In the genomic region with DNA sequence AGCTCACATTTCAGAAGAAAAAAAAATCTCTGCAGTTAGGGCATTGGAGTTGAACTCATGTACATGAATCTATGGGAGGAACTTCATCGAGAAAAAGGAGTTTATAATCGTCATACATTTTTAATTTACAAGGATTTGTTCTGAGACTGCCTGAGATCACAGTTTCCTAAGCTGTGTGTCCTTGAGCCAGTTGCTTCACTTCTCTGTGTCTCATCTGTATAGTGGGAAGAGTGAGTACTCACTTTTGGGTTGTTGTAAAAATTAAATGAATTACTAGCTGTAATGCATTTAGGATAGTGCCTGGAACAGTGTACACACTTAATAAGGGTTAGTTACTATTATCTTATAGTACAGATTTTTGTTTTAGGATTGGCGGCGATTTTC, we compare ENCODE assay signal across 20 cellular contexts. TPM values are rescaled to one million over a fixed set of nuclear protein-coding genes. Genes with fewer than 3 reads are reported as not detected.
DNase-seq lines count a peak whose midpoint lies in the region; ATAC-seq and TF ChIP-seq lines count a peak whose summit lies in the region.
"Had no signal": no experiment of that assay in that cellular context is flagged by ENCODE, and none has a peak within 500 bp of the region (broad histone marks: within the 10 kb centered on the region; RNA-seq: fewer than 3 reads in every experiment).

No MANE protein-coding gene starts in this region.

- H2AK5ac ChIP-seq in IMR-90 (ENCODE audit: low read depth, low read length): no peak overlapping the region

- H3K27me3 ChIP-seq in IMR-90 (ENCODE audit: control insufficient read depth, insufficient read depth, low read length): no peaks in the 10 kb centered on the region
- H3K27me3 ChIP-seq in adipocyte (replicated peaks; ENCODE audit: control insufficient read depth, insufficient read depth, low read length): no peaks in the 10 kb centered on the region
- no peaks in the 10 kb centered on the region for H3K27me3 ChIP-seq in smooth muscle cell (ENCODE audit: low read depth)
- peaks cover 16% of the 10 kb centered on the region for H3K27me3 ChIP-seq in upper lobe of right lung

- H3K4me3 ChIP-seq in IMR-90 (ENCODE audit: insufficient read depth, low read depth, low read length): no peak overlapping the region
- no peak overlapping the region for H3K4me3 ChIP-seq in adipocyte (ENCODE audit: low read length)
- H3K4me3 ChIP-seq in smooth muscle cell: no peak overlapping the region
- no peak overlapping the region for H3K4me3 ChIP-seq in upper lobe of right lung
- H3K4me3 ChIP-seq: GM23338 had no signal

- no peak overlapping the region for H2BK15ac ChIP-seq in IMR-90 (ENCODE audit: low read depth, low read length)

- no peak overlapping the region for H3K56ac ChIP-seq in IMR-90 (ENCODE audit: extremely low read depth, insufficient read depth, low read length)

- H3K4me1 Mint-ChIP-seq in mesothelial cell of epicardium: peaks cover 12% of the 10 kb centered on the region
- no peaks in the 10 kb centered on the region for H3K4me1 Mint-ChIP-seq in stimulated activated naive B cell treated with anti-CD40 and anti-IgM and Interleukin-4, amounts not matched to agents 10 μg/mL and 1 μg/mL and 100 μg/mL, for 72 hours
- H3K4me1 Mint-ChIP-seq: CD4-positive, alpha-beta memory T cell; GM23338 had no signal

- no peaks in the 10 kb centered on the region for H3F3A ChIP-seq in smooth muscle cell (ENCODE audit: low read depth)

- 0 out of 2 replicates have a peak, but pooled peaks cover 4% of the 10 kb centered on the region for H3K9me1 ChIP-seq in IMR-90 (ENCODE audit: insufficient read depth, low read length)

- no peak overlapping the region for H3K27ac ChIP-seq in IMR-90 (ENCODE audit: insufficient read depth, low read length)
- H3K27ac ChIP-seq in smooth muscle cell (ENCODE audit: low read depth): no peak overlapping the region
- H3K27ac ChIP-seq in upper lobe of right lung: no peak overlapping the region

- H3K4me2 ChIP-seq in IMR-90 (ENCODE audit: low read depth, low read length) (no peak overlapping the region), smooth muscle cell (peak overlapping the region; percentile 21)
- H3K4me2 ChIP-seq: GM23338 had no signal

- ATAC-seq in IMR-90 (ENCODE audit: low read depth) (no peak), upper lobe of right lung (no peak)
- no peak for ATAC-seq in stimulated activated naive B cell treated with anti-CD40 and anti-IgM and Interleukin-4, amounts not matched to agents 10 μg/mL and 1 μg/mL and 100 μg/mL, for 72 hours (replicated peaks)
- ATAC-seq: GM23338, HCT116 had no signal

- TF ChIP-seq POLR2A in IMR-90 (IDR thresholded peaks at IDR 0.05; ENCODE audit: low read depth, low read length): no peak

- dilution Hi-C loops in IMR-90 (cut with HindIII; ENCODE audit: low sequenced_read_pairs, unreplicated experiment): no loop called here

- no peaks in the 10 kb centered on the region for H3K27me3 Mint-ChIP-seq in mesothelial cell of epicardium (ENCODE audit: low read depth)
- peaks cover 17 to 20% of the 10 kb centered on the region in 2 donors for H3K27me3 Mint-ChIP-seq in stimulated activated naive B cell treated with anti-CD40 and anti-IgM and Interleukin-4, amounts not matched to agents 10 μg/mL and 1 μg/mL and 100 μg/mL, for 72 hours

- no peak overlapping the region for H2AFZ ChIP-seq in IMR-90 (replicated peaks; ENCODE audit: low read length, poor library complexity)
- H2AFZ ChIP-seq in smooth muscle cell (ENCODE audit: low read depth): no peak overlapping the region

- no peak overlapping the region for H2BK120ac ChIP-seq in IMR-90 (ENCODE audit: low read depth, low read length)

- in situ Hi-C loops in IMR-90 (cut with MboI; ENCODE audit: low sequenced_read_pairs): no loop called here

- DNase-seq in IMR-90 (peak; percentile 17), adipocyte (ENCODE audit: low read depth) (no peak), mesothelial cell of epicardium (ENCODE audit: low spot score in 2 of 2, unreplicated experiment in 2 of 2) (no peak), smooth muscle cell (lab: John Stamatoyannopoulos, UW; ENCODE audit: unreplicated experiment) (no peak), upper lobe of right lung (no peak), NCI-H1092 (lab: John Stamatoyannopoulos, UW) (no peak), foreskin melanocyte (no peak)
- no peak for DNase-seq in stimulated activated naive B cell treated with anti-CD40 and anti-IgM and Interleukin-4, amounts not matched to agents 10 μg/mL and 1 μg/mL and 100 μg/mL, for 72 hours
- DNase-seq: Calu3; CD4-positive, alpha-beta memory T cell; COR-L47; DMS53; DMS79 treated with DMSO at 0.1 percent for 48 hours; GF-D8; H9; HFFc6 had no signal

- no peak overlapping the region for H3K14ac ChIP-seq in IMR-90 (replicated peaks; ENCODE audit: low read depth, low read length)

- TF ChIP-seq RAD21 in IMR-90 (IDR thresholded peaks at IDR 0.05; ENCODE audit: low read length): no peak

- H3K23ac ChIP-seq in IMR-90 (ENCODE audit: low read depth, low read length): no peak overlapping the region

- POLR2A ChIA-PET in IMR-90 (lab: Charles Lee; ENCODE audit: unreplicated experiment): no interaction called here

- H3K4me1 ChIP-seq in IMR-90 (ENCODE audit: control insufficient read depth, insufficient read depth, low read length) (peaks cover 8% of the 10 kb centered on the region), adipocyte (ENCODE audit: control insufficient read depth, insufficient read depth, low read length) (peaks cover 35% of the 10 kb centered on the region), smooth muscle cell (ENCODE audit: low read depth) (no peaks in the 10 kb centered on the region), upper lobe of right lung (no peaks in the 10 kb centered on the region)

- BruUV-seq in IMR-90 (replicated peaks; lab: Mats Ljungman, UMichigan): no TSS peak

- H3K4ac ChIP-seq in IMR-90 (ENCODE audit: low read depth, low read length): no peak overlapping the region

- no peak overlapping the region for H2BK5ac ChIP-seq in IMR-90 (ENCODE audit: low read depth, low read length, poor library complexity, severe bottlenecking)

- CTCF ChIA-PET in IMR-90 (lab: Yijun Ruan, JAX): no interaction called here

- H4K8ac ChIP-seq in IMR-90 (ENCODE audit: low read depth in 2 of 2, low read length in 2 of 2): no peak overlapping the region

- no peak overlapping the region for H4K91ac ChIP-seq in IMR-90 (ENCODE audit: insufficient read depth, low read depth, low read length)

- H3K9ac ChIP-seq in IMR-90 (ENCODE audit: low read depth, low read length): no peak overlapping the region
- H3K9ac ChIP-seq in adipocyte (ENCODE audit: low read length): peak overlapping the region; percentile 35
- H3K9ac ChIP-seq in smooth muscle cell (ENCODE audit: low read depth): no peak overlapping the region

- no peak overlapping the region for H3K18ac ChIP-seq in IMR-90 (ENCODE audit: low read depth, low read length)

- H3K36me3 Mint-ChIP-seq in mesothelial cell of epicardium: no peaks in the 10 kb centered on the region
- no peaks in the 10 kb centered on the region for H3K36me3 Mint-ChIP-seq in stimulated activated naive B cell treated with anti-CD40 and anti-IgM and Interleukin-4, amounts not matched to agents 10 μg/mL and 1 μg/mL and 100 μg/mL, for 72 hours
- H3K36me3 Mint-ChIP-seq: CD4-positive, alpha-beta memory T cell had no signal

- no peak overlapping the region for H2AK9ac ChIP-seq in IMR-90 (replicated peaks; ENCODE audit: low read depth, low read length, poor library complexity)

- no peaks in the 10 kb centered on the region for H3K9me3 Mint-ChIP-seq in mesothelial cell of epicardium
- no peaks in the 10 kb centered on the region for H3K9me3 Mint-ChIP-seq in stimulated activated naive B cell treated with anti-CD40 and anti-IgM and Interleukin-4, amounts not matched to agents 10 μg/mL and 1 μg/mL and 100 μg/mL, for 72 hours
- H3K9me3 Mint-ChIP-seq: CD4-positive, alpha-beta memory T cell; H9; HFFc6 had no signal

- H4K20me1 ChIP-seq in IMR-90 (ENCODE audit: insufficient read depth, low read length) (no peaks in the 10 kb centered on the region), smooth muscle cell (ENCODE audit: low read depth) (no peaks in the 10 kb centered on the region)

- H3K27ac Mint-ChIP-seq in mesothelial cell of epicardium: peak overlapping the region; percentile 47
- H3K27ac Mint-ChIP-seq in stimulated activated naive B cell treated with anti-CD40 and anti-IgM and Interleukin-4, amounts not matched to agents 10 μg/mL and 1 μg/mL and 100 μg/mL, for 72 hours: no peak overlapping the region
- H3K27ac Mint-ChIP-seq: CD4-positive, alpha-beta memory T cell; GM23338; H9; HFFc6 had no signal

- no peak overlapping the region for H4K5ac ChIP-seq in IMR-90 (ENCODE audit: low read depth, low read length)

- H3K9me3 ChIP-seq in IMR-90 (ENCODE audit: control insufficient read depth, insufficient read depth, low read length) (no peaks in the 10 kb centered on the region), adipocyte (ENCODE audit: control insufficient read depth, low read length) (no peaks in the 10 kb centered on the region), smooth muscle cell (replicated peaks; ENCODE audit: low read depth) (no peaks in the 10 kb centered on the region), upper lobe of right lung (no peaks in the 10 kb centered on the region)

- no peak for TF ChIP-seq CTCF in IMR-90 (conservative IDR thresholded peaks at IDR 0.05; ENCODE audit: low read depth, low read length)
- no peak for TF ChIP-seq CTCF in mesothelial cell of epicardium (IDR thresholded peaks at IDR 0.05; ENCODE audit: unreplicated experiment)
- TF ChIP-seq CTCF in smooth muscle cell (IDR thresholded peaks at IDR 0.05; ENCODE audit: borderline replicate concordance, insufficient read depth, poor library complexity, severe bottlenecking): no peak
- TF ChIP-seq CTCF in upper lobe of right lung (IDR thresholded peaks at IDR 0.05): no peak

- intact Hi-C loops in IMR-90 (cut with micrococcal nuclease): no loop called here
- intact Hi-C loops in upper lobe of right lung (cut with DNase I): no loop called here

- H3K79me2 ChIP-seq in smooth muscle cell (ENCODE audit: low read depth): no peaks in the 10 kb centered on the region

- H3K79me1 ChIP-seq in IMR-90 (ENCODE audit: low read depth in 1 of 2, low read length in 2 of 2): no peaks in the 10 kb centered on the region; a peak in 1 of 4 replicates

- no CpG with 5 or more reads among the region's 4 CpGs for WGBS in IMR-90 (ENCODE audit: extremely low coverage in 2 of 2, insufficient read length in 1 of 2), 2 experiments
- WGBS in smooth muscle cell (ENCODE audit: low lambda C conversion rate): 90% methylated on average over 4 of the region's 4 CpGs

- H2BK20ac ChIP-seq in IMR-90 (ENCODE audit: low read depth, low read length): no peak overlapping the region

- no peak overlapping the region for H3K4me3 Mint-ChIP-seq in mesothelial cell of epicardium
- H3K4me3 Mint-ChIP-seq in stimulated activated naive B cell treated with anti-CD40 and anti-IgM and Interleukin-4, amounts not matched to agents 10 μg/mL and 1 μg/mL and 100 μg/mL, for 72 hours: no peak overlapping the region
- H3K4me3 Mint-ChIP-seq: CD4-positive, alpha-beta memory T cell; GM23338; H9; HFFc6 had no signal

- H3K36me3 ChIP-seq in IMR-90 (ENCODE audit: control insufficient read depth, insufficient read depth, low read length) (no peaks in the 10 kb centered on the region), adipocyte (ENCODE audit: control insufficient read depth, insufficient read depth, low read length, severe bottlenecking) (no peaks in the 10 kb centered on the region), smooth muscle cell (ENCODE audit: low read depth) (no peaks in the 10 kb centered on the region), upper lobe of right lung (no peaks in the 10 kb centered on the region)

RNA-seq across cellular contexts. Expression of a gene that starts 42.5 kb away (rescaled TPM):
- 2.3 and 2.5 TPM in 2 replicates for total RNA-seq in IMR-90 (2012; rRNA removed)
- polyA plus RNA-seq in IMR-90 (2012; rRNA removed): 5.0 and 5.4 TPM in 2 replicates
- polyA plus RNA-seq in IMR-90 (2012; cell fraction: cytosol; rRNA removed): 1.8 and 4.5 TPM in 2 replicates
- polyA plus RNA-seq in IMR-90 (2012; cell fraction: nucleus; rRNA removed; ENCODE audit: low replicate concordance): 3.6 and 4.4 TPM in 2 replicates
- 9.0 to 10.2 TPM (median 9.3 TPM) in 3 replicates for total RNA-seq in mesothelial cell of epicardium
- 1.3 and 3.4 TPM in 2 replicates for total RNA-seq in smooth muscle cell
- 0.98 and 2.9 TPM in 2 replicates for polyA plus RNA-seq in smooth muscle cell
- total RNA-seq in upper lobe of right lung: 1.8 TPM
- total RNA-seq: A673; CD4-positive, alpha-beta memory T cell; G401 had no signal
- polyA plus RNA-seq: CD4-positive, alpha-beta memory T cell had no signal
